In the genomic region with DNA sequence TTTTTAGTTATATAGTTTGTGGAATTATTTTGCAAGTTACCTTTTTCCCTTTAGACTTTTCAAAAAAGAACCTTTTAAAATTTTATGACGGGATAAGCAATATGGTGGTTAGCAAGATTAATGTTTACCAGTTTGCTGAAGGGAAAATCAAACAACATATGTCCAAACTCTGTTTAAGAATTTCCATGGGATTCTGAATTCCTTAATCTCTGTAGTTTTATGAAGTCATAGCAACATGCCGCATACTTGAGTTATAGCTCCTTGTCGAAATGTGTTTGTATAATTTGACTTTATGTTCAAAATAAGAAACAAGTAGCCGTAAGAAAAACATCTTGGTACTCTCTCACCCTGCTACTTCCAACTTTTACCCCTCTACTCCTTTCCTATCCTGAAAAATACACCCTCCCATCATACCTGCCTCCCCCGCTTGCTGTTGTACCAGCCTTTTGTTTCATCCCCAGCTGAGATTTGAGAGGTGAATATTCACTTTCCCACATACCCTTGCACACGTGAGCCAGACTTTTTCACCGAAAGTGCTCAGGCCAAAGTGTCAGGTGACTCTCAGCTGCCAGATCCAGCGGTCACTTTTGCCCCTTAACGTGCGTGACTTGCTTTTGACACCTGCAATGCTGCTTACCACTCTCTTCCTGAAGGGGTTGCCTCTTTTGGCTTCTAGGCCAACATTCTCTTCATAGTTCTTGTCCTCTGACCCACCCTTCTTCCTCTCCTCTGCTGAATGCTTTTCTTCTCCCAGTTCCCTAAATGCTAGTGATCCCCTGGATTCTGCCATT, we compare ENCODE assay signal across 1 cellular context.
A peak's percentile ranks its signal among the peaks of the same experiment; 100 is the strongest.
TF ChIP-seq lines count a peak whose summit lies in the region.

No MANE protein-coding gene starts in this region.

TF ChIP-seq in K562, 482 proteins besides CTCF, POLR2A, EP300 and RAD21 (continued from another document):
- TF ChIP-seq, protein P1, sequence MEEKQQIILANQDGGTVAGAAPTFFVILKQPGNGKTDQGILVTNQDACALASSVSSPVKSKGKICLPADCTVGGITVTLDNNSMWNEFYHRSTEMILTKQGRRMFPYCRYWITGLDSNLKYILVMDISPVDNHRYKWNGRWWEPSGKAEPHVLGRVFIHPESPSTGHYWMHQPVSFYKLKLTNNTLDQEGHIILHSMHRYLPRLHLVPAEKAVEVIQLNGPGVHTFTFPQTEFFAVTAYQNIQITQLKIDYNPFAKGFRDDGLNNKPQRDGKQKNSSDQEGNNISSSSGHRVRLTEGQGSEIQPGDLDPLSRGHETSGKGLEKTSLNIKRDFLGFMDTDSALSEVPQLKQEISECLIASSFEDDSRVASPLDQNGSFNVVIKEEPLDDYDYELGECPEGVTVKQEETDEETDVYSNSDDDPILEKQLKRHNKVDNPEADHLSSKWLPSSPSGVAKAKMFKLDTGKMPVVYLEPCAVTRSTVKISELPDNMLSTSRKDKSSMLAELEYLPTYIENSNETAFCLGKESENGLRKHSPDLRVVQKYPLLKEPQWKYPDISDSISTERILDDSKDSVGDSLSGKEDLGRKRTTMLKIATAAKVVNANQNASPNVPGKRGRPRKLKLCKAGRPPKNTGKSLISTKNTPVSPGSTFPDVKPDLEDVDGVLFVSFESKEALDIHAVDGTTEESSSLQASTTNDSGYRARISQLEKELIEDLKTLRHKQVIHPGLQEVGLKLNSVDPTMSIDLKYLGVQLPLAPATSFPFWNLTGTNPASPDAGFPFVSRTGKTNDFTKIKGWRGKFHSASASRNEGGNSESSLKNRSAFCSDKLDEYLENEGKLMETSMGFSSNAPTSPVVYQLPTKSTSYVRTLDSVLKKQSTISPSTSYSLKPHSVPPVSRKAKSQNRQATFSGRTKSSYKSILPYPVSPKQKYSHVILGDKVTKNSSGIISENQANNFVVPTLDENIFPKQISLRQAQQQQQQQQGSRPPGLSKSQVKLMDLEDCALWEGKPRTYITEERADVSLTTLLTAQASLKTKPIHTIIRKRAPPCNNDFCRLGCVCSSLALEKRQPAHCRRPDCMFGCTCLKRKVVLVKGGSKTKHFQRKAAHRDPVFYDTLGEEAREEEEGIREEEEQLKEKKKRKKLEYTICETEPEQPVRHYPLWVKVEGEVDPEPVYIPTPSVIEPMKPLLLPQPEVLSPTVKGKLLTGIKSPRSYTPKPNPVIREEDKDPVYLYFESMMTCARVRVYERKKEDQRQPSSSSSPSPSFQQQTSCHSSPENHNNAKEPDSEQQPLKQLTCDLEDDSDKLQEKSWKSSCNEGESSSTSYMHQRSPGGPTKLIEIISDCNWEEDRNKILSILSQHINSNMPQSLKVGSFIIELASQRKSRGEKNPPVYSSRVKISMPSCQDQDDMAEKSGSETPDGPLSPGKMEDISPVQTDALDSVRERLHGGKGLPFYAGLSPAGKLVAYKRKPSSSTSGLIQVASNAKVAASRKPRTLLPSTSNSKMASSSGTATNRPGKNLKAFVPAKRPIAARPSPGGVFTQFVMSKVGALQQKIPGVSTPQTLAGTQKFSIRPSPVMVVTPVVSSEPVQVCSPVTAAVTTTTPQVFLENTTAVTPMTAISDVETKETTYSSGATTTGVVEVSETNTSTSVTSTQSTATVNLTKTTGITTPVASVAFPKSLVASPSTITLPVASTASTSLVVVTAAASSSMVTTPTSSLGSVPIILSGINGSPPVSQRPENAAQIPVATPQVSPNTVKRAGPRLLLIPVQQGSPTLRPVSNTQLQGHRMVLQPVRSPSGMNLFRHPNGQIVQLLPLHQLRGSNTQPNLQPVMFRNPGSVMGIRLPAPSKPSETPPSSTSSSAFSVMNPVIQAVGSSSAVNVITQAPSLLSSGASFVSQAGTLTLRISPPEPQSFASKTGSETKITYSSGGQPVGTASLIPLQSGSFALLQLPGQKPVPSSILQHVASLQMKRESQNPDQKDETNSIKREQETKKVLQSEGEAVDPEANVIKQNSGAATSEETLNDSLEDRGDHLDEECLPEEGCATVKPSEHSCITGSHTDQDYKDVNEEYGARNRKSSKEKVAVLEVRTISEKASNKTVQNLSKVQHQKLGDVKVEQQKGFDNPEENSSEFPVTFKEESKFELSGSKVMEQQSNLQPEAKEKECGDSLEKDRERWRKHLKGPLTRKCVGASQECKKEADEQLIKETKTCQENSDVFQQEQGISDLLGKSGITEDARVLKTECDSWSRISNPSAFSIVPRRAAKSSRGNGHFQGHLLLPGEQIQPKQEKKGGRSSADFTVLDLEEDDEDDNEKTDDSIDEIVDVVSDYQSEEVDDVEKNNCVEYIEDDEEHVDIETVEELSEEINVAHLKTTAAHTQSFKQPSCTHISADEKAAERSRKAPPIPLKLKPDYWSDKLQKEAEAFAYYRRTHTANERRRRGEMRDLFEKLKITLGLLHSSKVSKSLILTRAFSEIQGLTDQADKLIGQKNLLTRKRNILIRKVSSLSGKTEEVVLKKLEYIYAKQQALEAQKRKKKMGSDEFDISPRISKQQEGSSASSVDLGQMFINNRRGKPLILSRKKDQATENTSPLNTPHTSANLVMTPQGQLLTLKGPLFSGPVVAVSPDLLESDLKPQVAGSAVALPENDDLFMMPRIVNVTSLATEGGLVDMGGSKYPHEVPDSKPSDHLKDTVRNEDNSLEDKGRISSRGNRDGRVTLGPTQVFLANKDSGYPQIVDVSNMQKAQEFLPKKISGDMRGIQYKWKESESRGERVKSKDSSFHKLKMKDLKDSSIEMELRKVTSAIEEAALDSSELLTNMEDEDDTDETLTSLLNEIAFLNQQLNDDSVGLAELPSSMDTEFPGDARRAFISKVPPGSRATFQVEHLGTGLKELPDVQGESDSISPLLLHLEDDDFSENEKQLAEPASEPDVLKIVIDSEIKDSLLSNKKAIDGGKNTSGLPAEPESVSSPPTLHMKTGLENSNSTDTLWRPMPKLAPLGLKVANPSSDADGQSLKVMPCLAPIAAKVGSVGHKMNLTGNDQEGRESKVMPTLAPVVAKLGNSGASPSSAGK (IDR thresholded peaks at IDR 0.05), result 0 out of 2 replicates have a peak, but pooled peaks have one; percentile 20
